10 cellular contexts compared by ENCODE assay signal in genomic region chr10:102635377-102635776, GRCh38. TPM values are rescaled to one million over a fixed set of nuclear protein-coding genes. Genes with fewer than 3 reads are reported as not detected.
A peak's percentile ranks its signal among the peaks of the same experiment; 100 is the strongest.
DNase-seq lines count a peak whose midpoint lies in the region; ATAC-seq and TF ChIP-seq lines count a peak whose summit lies in the region.
"Had no signal": no experiment of that assay in that cellular context is flagged by ENCODE, and none has a peak within 500 bp of the region (broad histone marks: within the 10 kb centered on the region; RNA-seq: fewer than 3 reads in every experiment).

No MANE protein-coding gene starts in this region.

- DNase-seq in activated T-cell treated with anti-CD3 and anti-CD28 coated beads, Interleukin-2, amount 50 U/mL, for 24 hours: no peak
- no peak for DNase-seq in activated T-cell treated with anti-CD3 and anti-CD28 coated beads, Interleukin-2, amount 50 U/mL, for 1 hour
- DNase-seq in Panc1 (ENCODE audit: low read depth, low spot score) (no peak), erythroblast (lab: John Stamatoyannopoulos, UW) (no peak), HPDE6-E6E7 (ENCODE audit: extremely low spot score) (no peak), kidney glomerular epithelial cell (lab: John Stamatoyannopoulos, UW) (no peak)
- DNase-seq in effector memory CD4-positive, alpha-beta T cell: no peak
- DNase-seq: stimulated activated CD4-positive, alpha-beta T cell treated with anti-CD3 and anti-CD28 coated beads, Interleukin-2, amount 100 ng/mL, for 24 hours; tibial artery had no signal

- POLR2A ChIA-PET in Panc1 (lab: Charles Lee): no interaction called here

- in situ Hi-C loops in Panc1 (cut with HindIII; ENCODE audit: low pct_unique_long_range_greater_than_20kb, low sequenced_read_pairs): no loop called here

- no peak overlapping the region for H3K4me3 ChIP-seq in Panc1 (ENCODE audit: low read depth in 2 of 2, low read length in 2 of 2)
- H3K4me3 ChIP-seq in effector memory CD4-positive, alpha-beta T cell (ENCODE audit: insufficient read depth, low read depth, low read length, poor library complexity, severe bottlenecking): no peak overlapping the region
- H3K4me3 ChIP-seq: tibial artery had no signal

- CTCF ChIA-PET in Panc1 (lab: Charles Lee): no interaction called here

- no peaks in the 10 kb centered on the region for H3K27me3 Mint-ChIP-seq in activated T-cell treated with anti-CD3 and anti-CD28 coated beads, Interleukin-2, amount 50 U/mL, for 24 hours
- H3K27me3 Mint-ChIP-seq in stimulated activated memory B cell treated with anti-CD40 and anti-IgM and Interleukin-4, amounts not matched to agents 10 μg/mL and 1 μg/mL and 100 μg/mL, for 72 hours: no peaks in the 10 kb centered on the region

- H3K4me1 Mint-ChIP-seq in activated T-cell treated with anti-CD3 and anti-CD28 coated beads, Interleukin-2, amount 50 U/mL, for 24 hours (ENCODE audit: low read depth): peaks cover 50% of the 10 kb centered on the region
- peaks cover 35% of the 10 kb centered on the region for H3K4me1 Mint-ChIP-seq in stimulated activated memory B cell treated with anti-CD40 and anti-IgM and Interleukin-4, amounts not matched to agents 10 μg/mL and 1 μg/mL and 100 μg/mL, for 72 hours

- H3K9me3 ChIP-seq in Panc1 (ENCODE audit: control insufficient read depth, insufficient read depth, low read depth, low read length): no peaks in the 10 kb centered on the region
- H3K9me3 ChIP-seq in effector memory CD4-positive, alpha-beta T cell (ENCODE audit: control insufficient read depth, low read length): no peaks in the 10 kb centered on the region
- H3K9me3 ChIP-seq: tibial artery had no signal

- no peak for TF ChIP-seq CTCF in Panc1 (IDR thresholded peaks at IDR 0.05)

- no peaks in the 10 kb centered on the region for H3K9me3 Mint-ChIP-seq in activated T-cell treated with anti-CD3 and anti-CD28 coated beads, Interleukin-2, amount 50 U/mL, for 24 hours
- no peaks in the 10 kb centered on the region for H3K9me3 Mint-ChIP-seq in stimulated activated memory B cell treated with anti-CD40 and anti-IgM and Interleukin-4, amounts not matched to agents 10 μg/mL and 1 μg/mL and 100 μg/mL, for 72 hours

- intact Hi-C loops in Panc1 (cut with micrococcal nuclease; ENCODE audit: unreplicated experiment): no loop called here

- no peak for TF ChIP-seq POLR2A in erythroblast (IDR thresholded peaks at IDR 0.05; ENCODE audit: low read length)

- ATAC-seq in Panc1: 0 out of 2 replicates have a peak, but pooled peaks have one; percentile 6
- ATAC-seq in stimulated activated memory B cell treated with anti-CD40 and anti-IgM and Interleukin-4, amounts not matched to agents 10 μg/mL and 1 μg/mL and 100 μg/mL, for 72 hours: peak; percentile 56

- H3K36me3 Mint-ChIP-seq in activated T-cell treated with anti-CD3 and anti-CD28 coated beads, Interleukin-2, amount 50 U/mL, for 24 hours (ENCODE audit: low read depth): peaks cover 3% of the 10 kb centered on the region
- peaks cover 10% of the 10 kb centered on the region for H3K36me3 Mint-ChIP-seq in stimulated activated memory B cell treated with anti-CD40 and anti-IgM and Interleukin-4, amounts not matched to agents 10 μg/mL and 1 μg/mL and 100 μg/mL, for 72 hours

- H3K4me1 ChIP-seq in Panc1 (ENCODE audit: control insufficient read depth, insufficient read depth, low read length): peaks cover 6% of the 10 kb centered on the region
- H3K4me1 ChIP-seq in effector memory CD4-positive, alpha-beta T cell (ENCODE audit: control insufficient read depth, insufficient read depth, low read length, poor library complexity, severe bottlenecking): peaks cover 36% of the 10 kb centered on the region

- no peak overlapping the region for H3K27ac ChIP-seq in Panc1 (ENCODE audit: low read length)
- H3K27ac ChIP-seq in effector memory CD4-positive, alpha-beta T cell (ENCODE audit: insufficient read depth, low read length, poor library complexity, severe bottlenecking): peak overlapping the region; percentile 35
- H3K27ac ChIP-seq: tibial artery had no signal

- H3K27me3 ChIP-seq in Panc1 (ENCODE audit: control insufficient read depth, insufficient read depth, low read length): no peaks in the 10 kb centered on the region
- no peaks in the 10 kb centered on the region for H3K27me3 ChIP-seq in effector memory CD4-positive, alpha-beta T cell (replicated peaks; ENCODE audit: control insufficient read depth, insufficient read depth, low read length, poor library complexity, severe bottlenecking)
- H3K27me3 ChIP-seq: tibial artery had no signal

- no TSS peak for BruUV-seq in Panc1 (replicated peaks; lab: Mats Ljungman, UMichigan)

- peak overlapping the region; percentile 27 for H3K27ac Mint-ChIP-seq in activated T-cell treated with anti-CD3 and anti-CD28 coated beads, Interleukin-2, amount 50 U/mL, for 24 hours
- H3K27ac Mint-ChIP-seq in stimulated activated memory B cell treated with anti-CD40 and anti-IgM and Interleukin-4, amounts not matched to agents 10 μg/mL and 1 μg/mL and 100 μg/mL, for 72 hours: peak overlapping the region; percentile 31

- no peaks in the 10 kb centered on the region for H3K36me3 ChIP-seq in Panc1 (ENCODE audit: control insufficient read depth, insufficient read depth, low read length)
- peaks cover under 1% of the 10 kb centered on the region for H3K36me3 ChIP-seq in effector memory CD4-positive, alpha-beta T cell (ENCODE audit: control insufficient read depth, insufficient read depth, low read length)

- H3K4me3 Mint-ChIP-seq in activated T-cell treated with anti-CD3 and anti-CD28 coated beads, Interleukin-2, amount 50 U/mL, for 24 hours: no peak overlapping the region
- no peak overlapping the region for H3K4me3 Mint-ChIP-seq in stimulated activated memory B cell treated with anti-CD40 and anti-IgM and Interleukin-4, amounts not matched to agents 10 μg/mL and 1 μg/mL and 100 μg/mL, for 72 hours

RNA-seq across cellular contexts. Expression of gene TRIM8, which starts 8.9 kb away (rescaled TPM):
- total RNA-seq in Panc1 (2021; ENCODE audit: unreplicated experiment): 54.4 TPM
- polyA plus RNA-seq in Panc1 (2012; ENCODE audit: insufficient read length): 64.3 TPM
